ENCODE assay signal across 8 cellular contexts in genomic region chr9:112750767-112751058, GRCh38. TPM values are rescaled to one million over a fixed set of nuclear protein-coding genes. Genes with fewer than 3 reads are reported as not detected.
DNase-seq lines count a peak whose midpoint lies in the region; ATAC-seq and TF ChIP-seq lines count a peak whose summit lies in the region.

No MANE protein-coding gene starts in this region.

- H3K4me3 ChIP-seq in CD4-positive, alpha-beta memory T cell (ENCODE audit: low read length in 2 of 2), result peak overlapping the region in 1 of 2 donors; percentile 77
- H3K4me3 ChIP-seq in KMS-11 (IDR thresholded peaks at IDR 0.05; ENCODE audit: insufficient read depth, low read depth, low read length) (no peak overlapping the region), endocrine pancreas (ENCODE audit: control insufficient read depth, insufficient read depth, low read length) (no peak overlapping the region), neural cell (ENCODE audit: low read length) (peak overlapping the region; percentile 98)

- H3K79me2 ChIP-seq in KMS-11 (ENCODE audit: insufficient read depth, low read depth) (no peaks in the 10 kb centered on the region), neural cell (replicated peaks; ENCODE audit: insufficient read depth, low read length) (peaks cover 30% of the 10 kb centered on the region)

- peak overlapping the region; percentile 52; the same call in 1 of the 2 replicates for H3K9ac ChIP-seq in KMS-11
- H3K9ac ChIP-seq in endocrine pancreas (ENCODE audit: control insufficient read depth, insufficient read depth, low read length), result peak overlapping the region; percentile 82
- peak overlapping the region; percentile 82 for H3K9ac ChIP-seq in neural cell (ENCODE audit: low read length)

- intact Hi-C loops in CD4-positive, alpha-beta memory T cell (cut with micrococcal nuclease), result loop anchor here (1.0 to 10.0 kb wide), 5 partner anchors 32 to 1116 kb away; partner anchors contain the start of genes DNAJC25, HSDL2, INIP and PTBP3
- intact Hi-C loops in activated CD4-positive, alpha-beta T cell treated with anti-CD3 and anti-CD28 coated beads for 36 hours (cut with DNase I, micrococcal nuclease), result loop anchor here (1.0 to 10.0 kb wide), 9 partner anchors 32 to 1947 kb away; partner anchors contain the start of genes INIP (in 2 of the 2), KIAA1958 (in 1 of the 2), PTBP3 (in 1 of the 2) and SUSD1 (in 1 of the 2)

- H3K36me3 ChIP-seq in CD4-positive, alpha-beta memory T cell (ENCODE audit: insufficient read depth, low read length), result no peaks in the 10 kb centered on the region
- H3K36me3 ChIP-seq in KMS-11 (ENCODE audit: insufficient read depth), result no peaks in the 10 kb centered on the region
- no peaks in the 10 kb centered on the region for H3K36me3 ChIP-seq in endocrine pancreas (ENCODE audit: control insufficient read depth, insufficient read depth, low read length)
- no peaks in the 10 kb centered on the region for H3K36me3 ChIP-seq in neural cell (ENCODE audit: insufficient read depth, low read length)

- CTCF ChIA-PET in CD4-positive, alpha-beta memory T cell (lab: Charles Lee; ENCODE audit: partially characterized antibody), result interaction anchor here (1.1 to 1.6 kb wide), 3 partner anchors 32 to 42 kb away, joined by 4 to 7 read pairs (median 5); no protein-coding TSS in a partner anchor
- CTCF ChIA-PET in activated CD4-positive, alpha-beta T cell treated with anti-CD3 and anti-CD28 coated beads for 36 hours (lab: Charles Lee), result interaction anchor here (1.2 to 1.3 kb wide), 2 partner anchors 18 to 32 kb away, joined by 3 to 4 read pairs; partner anchors contain the start of gene INIP

- no peaks in the 10 kb centered on the region for H3K27me3 Mint-ChIP-seq in CD4-positive, alpha-beta memory T cell
- no peaks in the 10 kb centered on the region for H3K27me3 Mint-ChIP-seq in activated CD4-positive, alpha-beta T cell treated with anti-CD3 and anti-CD28 coated beads for 36 hours

- H3K27ac Mint-ChIP-seq in CD4-positive, alpha-beta memory T cell, result no peak overlapping the region
- H3K27ac Mint-ChIP-seq in activated CD4-positive, alpha-beta T cell treated with anti-CD3 and anti-CD28 coated beads for 36 hours, result no peak overlapping the region

- no peaks in the 10 kb centered on the region for H3F3A ChIP-seq in neural cell (ENCODE audit: insufficient read depth, low read length, poor library complexity, severe bottlenecking)

- H3K36me3 Mint-ChIP-seq in CD4-positive, alpha-beta memory T cell, result no peaks in the 10 kb centered on the region
- H3K36me3 Mint-ChIP-seq in activated CD4-positive, alpha-beta T cell treated with anti-CD3 and anti-CD28 coated beads for 36 hours (ENCODE audit: low read depth), result no peaks in the 10 kb centered on the region

- TF ChIP-seq RAD21 in neural cell (conservative IDR thresholded peaks at IDR 0.05), result no peak

- TF ChIP-seq CTCF in KMS-11 (conservative IDR thresholded peaks at IDR 0.05; ENCODE audit: low read depth, low read length), result no peak
- no peak for TF ChIP-seq CTCF in neural cell (IDR thresholded peaks at IDR 0.05; ENCODE audit: poor library complexity, severe bottlenecking)

- DNase-seq in CD4-positive, alpha-beta memory T cell, result no peak
- no peak for DNase-seq in activated T-cell treated with anti-CD3 and anti-CD28 coated beads for 4 hours
- DNase-seq in NCI-H2171 (lab: John Stamatoyannopoulos, UW), result no peak
- no peak for DNase-seq in iPS-NIHi11 (ENCODE audit: low spot score)
- no peak for DNase-seq in activated CD4-positive, alpha-beta T cell treated with anti-CD3 and anti-CD28 coated beads for 36 hours

- H3K4me1 Mint-ChIP-seq in CD4-positive, alpha-beta memory T cell, result peaks cover 47 to 75% (median 61%) of the 10 kb centered on the region in 4 donors
- H3K4me1 Mint-ChIP-seq in activated CD4-positive, alpha-beta T cell treated with anti-CD3 and anti-CD28 coated beads for 36 hours, result peaks cover 68% of the 10 kb centered on the region

- no peaks in the 10 kb centered on the region for H3K27me3 ChIP-seq in CD4-positive, alpha-beta memory T cell (ENCODE audit: insufficient read depth, low read length)
- no peaks in the 10 kb centered on the region for H3K27me3 ChIP-seq in KMS-11 (ENCODE audit: insufficient read depth, low read depth)
- no peaks in the 10 kb centered on the region for H3K27me3 ChIP-seq in endocrine pancreas (ENCODE audit: control insufficient read depth, insufficient read depth, low read length)
- no peaks in the 10 kb centered on the region for H3K27me3 ChIP-seq in neural cell (ENCODE audit: insufficient read depth, low read depth, low read length)

- peak overlapping the region; percentile 68; the same call in 1 of the 2 replicates for H3K4me2 ChIP-seq in KMS-11
- no peak overlapping the region for H3K4me2 ChIP-seq in neural cell (ENCODE audit: low read length)

- peak overlapping the region; percentile 94 for H2AFZ ChIP-seq in KMS-11 (ENCODE audit: low read depth)
- H2AFZ ChIP-seq in neural cell (ENCODE audit: low read depth, low read length), result no peak overlapping the region

- peak overlapping the region; percentile 56 for H3K27ac ChIP-seq in CD4-positive, alpha-beta memory T cell (ENCODE audit: low read depth, low read length)
- H3K27ac ChIP-seq in KMS-11, result no peak overlapping the region
- H3K27ac ChIP-seq in neural cell (ENCODE audit: low read length), result peak overlapping the region; percentile 64

- H3K9me3 Mint-ChIP-seq in CD4-positive, alpha-beta memory T cell, result no peaks in the 10 kb centered on the region
- no peaks in the 10 kb centered on the region for H3K9me3 Mint-ChIP-seq in activated CD4-positive, alpha-beta T cell treated with anti-CD3 and anti-CD28 coated beads for 36 hours (ENCODE audit: low read depth)

- no peaks in the 10 kb centered on the region for H3K9me3 ChIP-seq in CD4-positive, alpha-beta memory T cell (ENCODE audit: control insufficient read depth in 1 of 2, low read length in 2 of 2)
- H3K9me3 ChIP-seq in endocrine pancreas (ENCODE audit: control insufficient read depth, low read length) (no peaks in the 10 kb centered on the region), neural cell (ENCODE audit: low read length) (no peaks in the 10 kb centered on the region)

- no peaks in the 10 kb centered on the region for H3K9me2 ChIP-seq in neural cell (ENCODE audit: insufficient read depth, low read length)

- H3K4me1 ChIP-seq in CD4-positive, alpha-beta memory T cell (ENCODE audit: insufficient read depth, low read length), result peaks cover 67% of the 10 kb centered on the region
- H3K4me1 ChIP-seq in KMS-11 (ENCODE audit: low read depth, poor library complexity, severe bottlenecking) (peaks cover 23% of the 10 kb centered on the region), endocrine pancreas (ENCODE audit: control insufficient read depth, insufficient read depth, low read length) (no peaks in the 10 kb centered on the region)

- no peak for TF ChIP-seq EP300 in neural cell (conservative IDR thresholded peaks at IDR 0.05; ENCODE audit: poor library complexity, severe bottlenecking)

- H4K20me1 ChIP-seq in KMS-11 (ENCODE audit: insufficient read depth) (no peaks in the 10 kb centered on the region), neural cell (ENCODE audit: insufficient read depth) (no peaks in the 10 kb centered on the region)

- POLR2A ChIA-PET in CD4-positive, alpha-beta memory T cell (lab: Charles Lee; ENCODE audit: partially characterized antibody), result interaction anchor here (0.6 to 5.3 kb wide), 13 partner anchors 9 to 1268 kb away, joined by 3 to 63 read pairs (median 4); partner anchors contain the start of genes HSDL2, INIP, KIAA1958 and PTBP3
- POLR2A ChIA-PET in activated CD4-positive, alpha-beta T cell treated with anti-CD3 and anti-CD28 coated beads for 36 hours (lab: Charles Lee), result no interaction called here

- peak overlapping the region in 1 of 8 donors; percentile 54 for H3K4me3 Mint-ChIP-seq in CD4-positive, alpha-beta memory T cell
- no peak overlapping the region for H3K4me3 Mint-ChIP-seq in activated CD4-positive, alpha-beta T cell treated with anti-CD3 and anti-CD28 coated beads for 36 hours

- no peak for ATAC-seq in activated CD4-positive, alpha-beta T cell treated with anti-CD3 and anti-CD28 coated beads for 36 hours

TF ChIP-seq in neural cell, 6 proteins besides CTCF, POLR2A, EP300 and RAD21 (continues in another document):
- no peak for TF ChIP-seq TAF1 (IDR thresholded peaks at IDR 0.05; ENCODE audit: low read depth)
- TF ChIP-seq MXI1 (conservative IDR thresholded peaks at IDR 0.05; ENCODE audit: poor library complexity, severe bottlenecking), result no peak
- no peak for TF ChIP-seq SMC3 (conservative IDR thresholded peaks at IDR 0.05; ENCODE audit: poor library complexity)
- TF ChIP-seq POLR2AphosphoS5 (IDR thresholded peaks at IDR 0.05), result no peak

RNA-seq across cellular contexts. Expression of gene SNX30, which starts 0.2 kb away (rescaled TPM):
- 10 to 100 TPM; 10.8 to 10.9 TPM for total RNA-seq in CD4-positive, alpha-beta memory T cell
- polyA plus RNA-seq in CD4-positive, alpha-beta memory T cell, result 1 to 10 TPM in 1 of 2 donors, under 1 TPM in 1; 0.73 to 3.9 TPM
- polyA plus RNA-seq in neural cell, result 30.0 and 31.5 TPM in 2 replicates
- 60.6 and 64.4 TPM in 2 replicates for polyA minus RNA-seq in neural cell
- total RNA-seq in activated CD4-positive, alpha-beta T cell treated with anti-CD3 and anti-CD28 coated beads for 36 hours, result 1 to 10 TPM; 4.2 to 4.6 TPM

RNA-seq across cellular contexts. Expression of gene INIP, which starts 32.8 kb away (rescaled TPM):
- total RNA-seq in CD4-positive, alpha-beta memory T cell, result 10 to 100 TPM; 25.2 to 33.4 TPM
- 10 to 100 TPM; 43.0 to 44.6 TPM for polyA plus RNA-seq in CD4-positive, alpha-beta memory T cell
- polyA plus RNA-seq in neural cell, result 53.5 and 64.7 TPM in 2 replicates
- 51.9 and 60.8 TPM in 2 replicates for polyA minus RNA-seq in neural cell
- total RNA-seq in activated CD4-positive, alpha-beta T cell treated with anti-CD3 and anti-CD28 coated beads for 36 hours, result 10 to 100 TPM; 37.3 to 37.7 TPM
